In genomic region chr3:122982202-122983185, GRCh38 we compare ENCODE assay signal across 1 cellular context.
TF ChIP-seq lines count a peak whose summit lies in the region.

No MANE protein-coding gene starts in this region.

TF ChIP-seq in K562, 482 proteins besides CTCF, POLR2A, EP300 and RAD21 (continued from another document):
- TF ChIP-seq, protein P1, sequence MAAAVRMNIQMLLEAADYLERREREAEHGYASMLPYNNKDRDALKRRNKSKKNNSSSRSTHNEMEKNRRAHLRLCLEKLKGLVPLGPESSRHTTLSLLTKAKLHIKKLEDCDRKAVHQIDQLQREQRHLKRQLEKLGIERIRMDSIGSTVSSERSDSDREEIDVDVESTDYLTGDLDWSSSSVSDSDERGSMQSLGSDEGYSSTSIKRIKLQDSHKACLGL (CRISPR knock-in tag; IDR thresholded peaks at IDR 0.05; ENCODE audit: borderline replicate concordance, poor library complexity, severe bottlenecking) = no peak
- TF ChIP-seq ZNF133 (CRISPR knock-in tag; IDR thresholded peaks at IDR 0.05) (no peak), ATF7 (IDR thresholded peaks at IDR 0.05) (no peak), RBM17 (IDR thresholded peaks at IDR 0.05; ENCODE audit: borderline replicate concordance, low read depth, low read length) (no peak), SAFB (IDR thresholded peaks at IDR 0.05; ENCODE audit: borderline replicate concordance, low read depth, low read length) (no peak)
TF ChIP-seq in K562: peak in this region for 0.
